In genomic region chr11:6612008-6612815, GRCh38 we compare ENCODE assay signal across 1 cellular context.
TF ChIP-seq lines count a peak whose summit lies in the region.

Gene TAF10 (minus strand): TSS chr11:6612216. CDS start chr11:6612189, 27 bp downstream.

TF ChIP-seq in GM12878, 131 proteins besides CTCF, POLR2A, EP300 and RAD21 (continued from another document and continues in another):
- TF ChIP-seq POLR2AphosphoS5 (IDR thresholded peaks at IDR 0.05; ENCODE audit: low read length) (peak; percentile 97), CEBPB (IDR thresholded peaks at IDR 0.05; ENCODE audit: borderline replicate concordance in 1 of 2, low read depth in 2 of 2, low read length in 2 of 2) (no peak), MYC (IDR thresholded peaks at IDR 0.05; ENCODE audit: insufficient read depth, insufficient read length, insufficient replicate concordance, low read length, severe bottlenecking) (peak; percentile 58), HCFC1 (IDR thresholded peaks at IDR 0.05; ENCODE audit: low read length) (peak; percentile 31; the same call in 1 of the 2 replicates), MYB (IDR thresholded peaks at IDR 0.05; ENCODE audit: borderline replicate concordance, low read depth, low read length) (0 out of 2 replicates have a peak, but pooled peaks have one; percentile 12), CUX1 (IDR thresholded peaks at IDR 0.05; ENCODE audit: insufficient replicate concordance, low read depth, low read length) (no peak), IKZF1 (conservative IDR thresholded peaks at IDR 0.05) (peak; percentile 90), EED (IDR thresholded peaks at IDR 0.05; ENCODE audit: low read depth) (peak; percentile 42), ATF7 (IDR thresholded peaks at IDR 0.05; ENCODE audit: low read depth) (peak; percentile 93), CBFB (IDR thresholded peaks at IDR 0.05; ENCODE audit: low read depth) (peak; percentile 57; the same call in 1 of the 2 replicates), TAF1 (IDR thresholded peaks at IDR 0.05; ENCODE audit: borderline replicate concordance, low read depth, low read length) (peak; percentile 72), BCL11A (IDR thresholded peaks at IDR 0.05; ENCODE audit: low read depth, low read length) (no peak), REST (IDR thresholded peaks at IDR 0.05; ENCODE audit: low read depth, low read length) (no peak), MTA3 (IDR thresholded peaks at IDR 0.05; ENCODE audit: borderline replicate concordance, low read length) (peak; percentile 79; the same call in 1 of the 2 replicates), ZBTB40 (IDR thresholded peaks at IDR 0.05; ENCODE audit: borderline replicate concordance) (peak; percentile 68; the same call in 1 of the 2 replicates), SMAD5 (IDR thresholded peaks at IDR 0.05; ENCODE audit: low read depth) (peak; percentile 93; the same call in 1 of the 2 replicates), ZNF687 (IDR thresholded peaks at IDR 0.05) (peak; percentile 78), HSF1 (IDR thresholded peaks at IDR 0.05; ENCODE audit: low read depth, low read length) (no peak), SREBF1 (IDR thresholded peaks at IDR 0.05; ENCODE audit: low read length) (no peak), ZSCAN29 (IDR thresholded peaks at IDR 0.05) (peak; percentile 71; the same call in 1 of the 2 replicates), ATF3 (IDR thresholded peaks at IDR 0.05; ENCODE audit: borderline replicate concordance, extremely low read depth, low read depth, low read length) (no peak), SUZ12 (IDR thresholded peaks at IDR 0.05; ENCODE audit: unreplicated experiment) (no peak), STAT1 (conservative IDR thresholded peaks at IDR 0.05) (no peak), CREM (IDR thresholded peaks at IDR 0.05; ENCODE audit: low read depth) (peak; percentile 89), NFIC (IDR thresholded peaks at IDR 0.05; ENCODE audit: low read depth, low read length) (peak; percentile 26; the same call in 1 of the 2 replicates), POU2F2 (IDR thresholded peaks at IDR 0.05; ENCODE audit: borderline replicate concordance, low read depth, low read length) (peak; percentile 56; the same call in 2 of the 3 replicates), SREBF2 (IDR thresholded peaks at IDR 0.05; ENCODE audit: low read length) (no peak), CHD4 (IDR thresholded peaks at IDR 0.05) (no peak), NRF1 (conservative IDR thresholded peaks at IDR 0.05; ENCODE audit: low read depth, low read length) (no peak), PAX8 (IDR thresholded peaks at IDR 0.05) (no peak), WRNIP1 (IDR thresholded peaks at IDR 0.05; ENCODE audit: borderline replicate concordance, low read depth, low read length) (no peak), BMI1 (IDR thresholded peaks at IDR 0.05; ENCODE audit: borderline replicate concordance) (no peak), E4F1 (IDR thresholded peaks at IDR 0.05; ENCODE audit: borderline replicate concordance, partially characterized antibody) (peak; percentile 53), IRF4 (IDR thresholded peaks at IDR 0.05; ENCODE audit: low read depth, low read length) (no peak), HDAC6 (IDR thresholded peaks at IDR 0.05; ENCODE audit: unreplicated experiment) (peak; percentile 29), SMAD1 (IDR thresholded peaks at IDR 0.05; ENCODE audit: low read depth, partially characterized antibody) (peak; percentile 89), ZZZ3 (IDR thresholded peaks at IDR 0.05; ENCODE audit: control insufficient read depth, insufficient read length, low read depth) (no peak), HDAC2 (IDR thresholded peaks at IDR 0.05) (no peak), CHD2 (IDR thresholded peaks at IDR 0.05; ENCODE audit: borderline replicate concordance, low read depth, low read length) (peak; percentile 78), CBX5 (IDR thresholded peaks at IDR 0.05; ENCODE audit: low read depth) (peak; percentile 39; the same call in 1 of the 2 replicates), TBL1XR1 (IDR thresholded peaks at IDR 0.05; ENCODE audit: low read depth, low read length) (no peak)
